In genomic region chr17:81187120-81187519, GRCh38 we compare ENCODE assay signal across 42 cellular contexts. TPM values are rescaled to one million over a fixed set of nuclear protein-coding genes. Genes with fewer than 3 reads are reported as not detected.
"Had no signal": no experiment of that assay in that cellular context is flagged by ENCODE, and none has a peak within 500 bp of the region (broad histone marks: within the 10 kb centered on the region; RNA-seq: fewer than 3 reads in every experiment).

No MANE protein-coding gene starts in this region.

- H3K4me1 Mint-ChIP-seq: activated CD4-positive, alpha-beta T cell treated with anti-CD3 and anti-CD28 coated beads, Interleukin-2, amount 10 ng/mL, durations not matched to agents 24 days and 14 days; activated naive CD4-positive, alpha-beta T cell treated with anti-CD3 and anti-CD28 coated beads, Interleukin-2, amount 10 ng/mL, durations not matched to agents 7 days and 5 days; activated naive CD4-positive, alpha-beta T cell treated with anti-CD3 and anti-CD28 coated beads, Interleukin-2, amount 50 U/mL, for 24 hours; activated naive CD8-positive, alpha-beta T cell treated with anti-CD3 and anti-CD28 coated beads, Interleukin-2, amount 10 ng/mL, durations not matched to agents 7 days and 5 days; activated naive CD8-positive, alpha-beta T cell treated with anti-CD3 and anti-CD28 coated beads, Interleukin-2, amount 50 U/mL, for 24 hours; activated T-helper 17 cell treated with anti-CD3 and anti-CD28 coated beads, Interleukin-2, amount 50 U/mL, for 72 hours; brain; central memory CD8-positive, alpha-beta T cell; WTC11 had no signal

- DNase-seq: activated CD4-positive, alpha-beta memory T cell treated with anti-CD3 and anti-CD28 coated beads for 36 hours; activated CD4-positive, alpha-beta T cell treated with anti-CD3 and anti-CD28 coated beads for 4 hours; activated CD4-positive, alpha-beta T cell treated with anti-CD3 and anti-CD28 coated beads, Interleukin-2, amount 10 ng/mL, durations not matched to agents 24 days and 14 days; activated CD4-positive, alpha-beta T cell treated with anti-CD3 and anti-CD28 coated beads, Interleukin-2, amount 50 U/mL, for 1 hour; activated CD4-positive, alpha-beta T cell treated with anti-CD3 and anti-CD28 coated beads, Interleukin-2, amount 50 U/mL, for 4 hours; activated CD4-positive, CD25-positive, alpha-beta regulatory T cell; activated CD8-positive, alpha-beta memory T cell treated with anti-CD3 and anti-CD28 coated beads, Interleukin-2, amount 50 U/mL, for 4 hours; activated CD8-positive, alpha-beta T cell treated with anti-CD3 and anti-CD28 coated beads for 36 hours; activated effector memory CD4-positive, alpha-beta T cell treated with anti-CD3 and anti-CD28 coated beads, Interleukin-2, amount 50 U/mL, for 16 hours; activated gamma-delta T cell treated with Interleukin-2 at 50 U/mL for 16 hours; activated naive CD4-positive, alpha-beta T cell; activated naive CD4-positive, alpha-beta T cell treated with anti-CD3 and anti-CD28 coated beads, Interleukin-2, amount 10 ng/mL, durations not matched to agents 7 days and 5 days; activated naive CD8-positive, alpha-beta T cell treated with anti-CD3 and anti-CD28 coated beads, Interleukin-2, amount 10 ng/mL, durations not matched to agents 7 days and 5 days; activated naive CD8-positive, alpha-beta T cell treated with anti-CD3 and anti-CD28 coated beads, Interleukin-2, amount 50 U/mL, for 24 hours; activated T-cell treated with anti-CD3 and anti-CD28 coated beads for 4 hours; activated T-cell treated with anti-CD3 and anti-CD28 coated beads, Interleukin-2, amount 50 U/mL, for 1 hour; activated T-cell treated with anti-CD3 and anti-CD28 coated beads, Interleukin-2, amount 50 U/mL, for 4 hours; activated T-cell treated with anti-CD3 and anti-CD28 coated beads, Interleukin-2, amount 50 U/mL, for 72 hours; amygdala; anterior cingulate cortex; caudate nucleus; cerebellar nuclear complex; SW 1271; T-helper 1 cell; T-helper 2 cell; T-helper 9 cell had no signal

- ATAC-seq: activated CD4-positive, CD25-positive, alpha-beta regulatory T cell treated with anti-CD3 and anti-CD28 coated beads, Interleukin-2, amount 50 U/mL, for 24 hours; activated CD8-positive, alpha-beta T cell treated with anti-CD3 and anti-CD28 coated beads for 36 hours; activated naive CD8-positive, alpha-beta T cell treated with anti-CD3 and anti-CD28 coated beads, Interleukin-2, amount 50 U/mL, for 24 hours; activated T-cell treated with anti-CD3 and anti-CD28 coated beads, Interleukin-2, amount 50 U/mL, for 4 hours; activated T-cell treated with anti-CD3 and anti-CD28 coated beads, Interleukin-2, amount 50 U/mL, for 72 hours; activated T-helper 17 cell treated with anti-CD3 and anti-CD28 coated beads, Interleukin-2, amount 50 U/mL, for 72 hours; WTC11 had no signal

- H3K9me3 Mint-ChIP-seq: activated CD4-positive, alpha-beta memory T cell treated with anti-CD3 and anti-CD28 coated beads for 36 hours; activated CD4-positive, alpha-beta T cell treated with anti-CD3 and anti-CD28 coated beads, Interleukin-2, amount 10 ng/mL, durations not matched to agents 24 days and 14 days; activated CD8-positive, alpha-beta T cell treated with anti-CD3 and anti-CD28 coated beads for 36 hours; activated naive CD4-positive, alpha-beta T cell treated with anti-CD3 and anti-CD28 coated beads, Interleukin-2, amount 10 ng/mL, durations not matched to agents 7 days and 5 days; activated naive CD4-positive, alpha-beta T cell treated with anti-CD3 and anti-CD28 coated beads, Interleukin-2, amount 50 U/mL, for 24 hours; activated naive CD8-positive, alpha-beta T cell treated with anti-CD3 and anti-CD28 coated beads, Interleukin-2, amount 10 ng/mL, durations not matched to agents 7 days and 5 days; activated naive CD8-positive, alpha-beta T cell treated with anti-CD3 and anti-CD28 coated beads, Interleukin-2, amount 50 U/mL, for 24 hours; activated T-cell treated with anti-CD3 and anti-CD28 coated beads, Interleukin-2, amount 50 U/mL, for 4 hours; activated T-cell treated with anti-CD3 and anti-CD28 coated beads, Interleukin-2, amount 50 U/mL, for 72 hours; activated T-helper 1 cell treated with anti-CD3 and anti-CD28 coated beads, Interleukin-12 subunit alpha, Interleukin-12 subunit beta, Interleukin-2, Interleukin-4 antibody, amounts not matched to agents 30 ng/mL and 10 ng/mL and 1 ng/mL, durations not matched to agents 14 hours and 24 hours and 36 hours; activated T-helper 17 cell treated with anti-CD3 and anti-CD28 coated beads, Interleukin-2, amount 50 U/mL, for 72 hours; brain; central memory CD8-positive, alpha-beta T cell; T-helper 1 cell treated with Interleukin-12 subunit alpha and Interleukin-12 subunit beta and Interleukin-4 antibody, amounts not matched to agents 30 μg/mL and 1 μg/mL, for 36 hours; T-helper 2 cell treated with Interferon-gamma antibody and Interleukin-4, amounts not matched to agents 5 μg/mL and 100 μg/mL, for 36 hours; WTC11 had no signal

- H3K4me1 ChIP-seq: ascending aorta had no signal

- H3K4me3 ChIP-seq: ascending aorta, cardiac muscle cell had no signal

- H3K27ac ChIP-seq: ascending aorta, cardiac muscle cell, VCaP had no signal

- H3K4me3 Mint-ChIP-seq: activated CD4-positive, alpha-beta memory T cell treated with anti-CD3 and anti-CD28 coated beads for 36 hours; activated CD4-positive, alpha-beta T cell treated with anti-CD3 and anti-CD28 coated beads, Interleukin-2, amount 10 ng/mL, durations not matched to agents 24 days and 14 days; activated CD8-positive, alpha-beta T cell treated with anti-CD3 and anti-CD28 coated beads for 36 hours; activated naive CD4-positive, alpha-beta T cell treated with anti-CD3 and anti-CD28 coated beads, Interleukin-2, amount 10 ng/mL, durations not matched to agents 7 days and 5 days; activated naive CD4-positive, alpha-beta T cell treated with anti-CD3 and anti-CD28 coated beads, Interleukin-2, amount 50 U/mL, for 24 hours; activated naive CD8-positive, alpha-beta T cell; activated naive CD8-positive, alpha-beta T cell treated with anti-CD3 and anti-CD28 coated beads, Interleukin-2, amount 10 ng/mL, durations not matched to agents 7 days and 5 days; activated naive CD8-positive, alpha-beta T cell treated with anti-CD3 and anti-CD28 coated beads, Interleukin-2, amount 50 U/mL, for 24 hours; activated T-cell treated with anti-CD3 and anti-CD28 coated beads, Interleukin-2, amount 50 U/mL, for 4 hours; activated T-cell treated with anti-CD3 and anti-CD28 coated beads, Interleukin-2, amount 50 U/mL, for 72 hours; activated T-helper 1 cell treated with anti-CD3 and anti-CD28 coated beads, Interleukin-12 subunit alpha, Interleukin-12 subunit beta, Interleukin-2, Interleukin-4 antibody, amounts not matched to agents 30 ng/mL and 10 ng/mL and 1 ng/mL, durations not matched to agents 14 hours and 24 hours and 36 hours; activated T-helper 17 cell treated with anti-CD3 and anti-CD28 coated beads, Interleukin-2, amount 50 U/mL, for 72 hours; brain; central memory CD8-positive, alpha-beta T cell; T-helper 1 cell treated with Interleukin-12 subunit alpha and Interleukin-12 subunit beta and Interleukin-4 antibody, amounts not matched to agents 30 μg/mL and 1 μg/mL, for 36 hours; T-helper 2 cell treated with Interferon-gamma antibody and Interleukin-4, amounts not matched to agents 5 μg/mL and 100 μg/mL, for 36 hours; WTC11 had no signal

- H3K36me3 ChIP-seq: ascending aorta, cardiac muscle cell had no signal

- H3K27me3 ChIP-seq: ascending aorta, cardiac muscle cell had no signal

- H3K27me3 Mint-ChIP-seq: activated CD4-positive, alpha-beta memory T cell treated with anti-CD3 and anti-CD28 coated beads for 36 hours; activated CD4-positive, alpha-beta T cell treated with anti-CD3 and anti-CD28 coated beads, Interleukin-2, amount 10 ng/mL, durations not matched to agents 24 days and 14 days; activated CD8-positive, alpha-beta T cell treated with anti-CD3 and anti-CD28 coated beads for 36 hours; activated naive CD4-positive, alpha-beta T cell treated with anti-CD3 and anti-CD28 coated beads, Interleukin-2, amount 50 U/mL, for 24 hours; activated naive CD8-positive, alpha-beta T cell; central memory CD8-positive, alpha-beta T cell had no signal

- H3K36me3 Mint-ChIP-seq: activated naive CD4-positive, alpha-beta T cell treated with anti-CD3 and anti-CD28 coated beads, Interleukin-2, amount 10 ng/mL, durations not matched to agents 7 days and 5 days; activated naive CD4-positive, alpha-beta T cell treated with anti-CD3 and anti-CD28 coated beads, Interleukin-2, amount 50 U/mL, for 24 hours; activated naive CD8-positive, alpha-beta T cell; activated naive CD8-positive, alpha-beta T cell treated with anti-CD3 and anti-CD28 coated beads, Interleukin-2, amount 10 ng/mL, durations not matched to agents 7 days and 5 days; brain; WTC11 had no signal

- H3K27ac Mint-ChIP-seq: activated CD4-positive, alpha-beta memory T cell treated with anti-CD3 and anti-CD28 coated beads for 36 hours; activated CD4-positive, alpha-beta T cell treated with anti-CD3 and anti-CD28 coated beads, Interleukin-2, amount 10 ng/mL, durations not matched to agents 24 days and 14 days; activated CD8-positive, alpha-beta T cell treated with anti-CD3 and anti-CD28 coated beads for 36 hours; activated naive CD4-positive, alpha-beta T cell treated with anti-CD3 and anti-CD28 coated beads, Interleukin-2, amount 10 ng/mL, durations not matched to agents 7 days and 5 days; activated naive CD4-positive, alpha-beta T cell treated with anti-CD3 and anti-CD28 coated beads, Interleukin-2, amount 50 U/mL, for 24 hours; activated naive CD8-positive, alpha-beta T cell; activated naive CD8-positive, alpha-beta T cell treated with anti-CD3 and anti-CD28 coated beads, Interleukin-2, amount 10 ng/mL, durations not matched to agents 7 days and 5 days; activated naive CD8-positive, alpha-beta T cell treated with anti-CD3 and anti-CD28 coated beads, Interleukin-2, amount 50 U/mL, for 24 hours; activated T-cell treated with anti-CD3 and anti-CD28 coated beads, Interleukin-2, amount 50 U/mL, for 72 hours; activated T-helper 1 cell treated with anti-CD3 and anti-CD28 coated beads, Interleukin-12 subunit alpha, Interleukin-12 subunit beta, Interleukin-2, Interleukin-4 antibody, amounts not matched to agents 30 ng/mL and 10 ng/mL and 1 ng/mL, durations not matched to agents 14 hours and 24 hours and 36 hours; activated T-helper 17 cell treated with anti-CD3 and anti-CD28 coated beads, Interleukin-2, amount 50 U/mL, for 72 hours; brain; T-helper 1 cell treated with Interleukin-12 subunit alpha and Interleukin-12 subunit beta and Interleukin-4 antibody, amounts not matched to agents 30 μg/mL and 1 μg/mL, for 36 hours; T-helper 2 cell treated with Interferon-gamma antibody and Interleukin-4, amounts not matched to agents 5 μg/mL and 100 μg/mL, for 36 hours; WTC11 had no signal

- H3K9me3 ChIP-seq: ascending aorta had no signal

RNA-seq across cellular contexts. Expression of gene PVALEF, which starts 21.8 kb away (rescaled TPM):
- total RNA-seq: activated CD4-positive, alpha-beta memory T cell treated with anti-CD3 and anti-CD28 coated beads for 36 hours; activated CD4-positive, alpha-beta T cell treated with anti-CD3 and anti-CD28 coated beads, Interleukin-2, amount 10 ng/mL, durations not matched to agents 24 days and 14 days; activated CD8-positive, alpha-beta memory T cell treated with anti-CD3 and anti-CD28 coated beads for 36 hours; activated CD8-positive, alpha-beta T cell treated with anti-CD3 and anti-CD28 coated beads for 36 hours; activated naive CD8-positive, alpha-beta T cell treated with anti-CD3 and anti-CD28 coated beads, Interleukin-2, amount 10 ng/mL, durations not matched to agents 7 days and 5 days; activated T-cell treated with anti-CD3 and anti-CD28 coated beads, Interleukin-2, amount 50 U/mL, for 4 hours; activated T-cell treated with anti-CD3 and anti-CD28 coated beads, Interleukin-2, amount 50 U/mL, for 72 hours; activated T-helper 1 cell treated with anti-CD3 and anti-CD28 coated beads, Interleukin-12 subunit alpha, Interleukin-12 subunit beta, Interleukin-2, Interleukin-4 antibody, amounts not matched to agents 30 ng/mL and 10 ng/mL and 1 ng/mL, durations not matched to agents 14 hours and 24 hours and 36 hours; activated T-helper 17 cell treated with anti-CD3 and anti-CD28 coated beads, Interleukin-2, amount 50 U/mL, for 72 hours; ascending aorta; bronchial epithelial cell; WTC11 had no signal
- polyA plus RNA-seq: adipose tissue had no signal
